Comparison of ENCODE assay signal across 17 cellular contexts in the genomic region with DNA sequence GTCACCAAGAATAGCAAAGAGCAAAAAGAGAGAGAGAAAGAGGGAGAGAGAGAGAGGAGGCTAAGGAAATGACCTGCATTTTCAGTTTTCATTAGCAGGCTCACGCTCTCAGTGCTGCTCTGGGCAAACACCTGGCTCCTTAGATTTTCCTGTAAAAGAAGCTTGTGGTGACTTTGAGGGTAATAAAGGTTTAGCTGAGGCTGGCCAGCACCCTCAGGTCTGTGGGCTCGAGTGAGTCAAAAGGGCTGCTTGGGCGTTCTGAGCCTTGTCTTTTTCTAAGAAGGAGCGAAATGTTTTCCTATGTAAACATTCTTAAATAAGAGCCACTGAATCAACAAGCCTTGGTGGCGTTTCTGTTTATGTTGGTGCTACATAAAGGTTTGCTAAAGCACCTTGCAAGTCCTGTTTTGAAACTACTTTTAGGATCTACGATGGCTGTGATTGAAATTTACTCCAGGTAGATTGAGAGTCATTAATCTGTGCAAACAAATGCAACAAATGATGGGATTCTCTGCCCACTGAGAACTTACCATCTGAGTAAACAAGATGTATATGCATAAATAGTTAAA. TPM values are rescaled to one million over a fixed set of nuclear protein-coding genes. Genes with fewer than 3 reads are reported as not detected.
DNase-seq lines count a peak whose midpoint lies in the region; ATAC-seq and TF ChIP-seq lines count a peak whose summit lies in the region.
"Had no signal": no experiment of that assay in that cellular context is flagged by ENCODE, and none has a peak within 500 bp of the region (broad histone marks: within the 10 kb centered on the region; RNA-seq: fewer than 3 reads in every experiment).

No MANE protein-coding gene starts in this region.

- H3K4me3 ChIP-seq in left lung, result no peak overlapping the region
- H3K4me3 ChIP-seq in prostate gland, result no peak overlapping the region
- H3K4me3 ChIP-seq in ascending aorta, result no peak overlapping the region
- H3K4me3 ChIP-seq: GM23248 had no signal

- 39% methylated on average over 6 of the region's 6 CpGs for WGBS in prostate gland

- no peaks in the 10 kb centered on the region for H3K4me1 ChIP-seq in left lung
- peaks cover 15% of the 10 kb centered on the region for H3K4me1 ChIP-seq in prostate gland (replicated peaks)
- no peaks in the 10 kb centered on the region for H3K4me1 ChIP-seq in ascending aorta
- H3K4me1 ChIP-seq: BE2C had no signal

- TF ChIP-seq CTCF in VCaP (conservative IDR thresholded peaks at IDR 0.05), result no peak
- no peak for TF ChIP-seq CTCF in left lung (IDR thresholded peaks at IDR 0.05)
- no peak for TF ChIP-seq CTCF in prostate gland (IDR thresholded peaks at IDR 0.05)
- TF ChIP-seq CTCF in omental fat pad (IDR thresholded peaks at IDR 0.05), result no peak
- TF ChIP-seq CTCF in ascending aorta (IDR thresholded peaks at IDR 0.05), result no peak

- peak overlapping the region; percentile 93 for H3K27ac ChIP-seq in VCaP
- peak overlapping the region in 1 of 2 donors; percentile 33 for H3K27ac ChIP-seq in left lung
- peak overlapping the region; percentile 62 to 71 for H3K27ac ChIP-seq in prostate gland
- no peak overlapping the region for H3K27ac ChIP-seq in ascending aorta
- H3K27ac ChIP-seq: GM23248 had no signal

- DNase-seq in left lung, result peak in 1 of 2 donors; percentile 40
- DNase-seq in prostate gland (ENCODE audit: low spot score), result peak; percentile 36
- DNase-seq in omental fat pad (ENCODE audit: low spot score), result no peak
- no peak for DNase-seq in NCI-H2171 treated with DMSO at 0.1 percent for 48 hours (lab: John Stamatoyannopoulos, UW)
- no peak for DNase-seq in ascending aorta (ENCODE audit: low spot score in 2 of 2)
- no peak for DNase-seq in NCI-H1417 (lab: John Stamatoyannopoulos, UW)
- DNase-seq: ACHN; BE2C; C1 segment of cervical spinal cord; CD4-positive, CD25-positive, alpha-beta regulatory T cell; CD8-positive, alpha-beta memory T cell; COR-L47; GM23248; HCEC 1CT; IMR-90 had no signal

- TF ChIP-seq POLR2A in prostate gland (IDR thresholded peaks at IDR 0.05), result no peak

- H3K9me3 ChIP-seq in left lung (peaks cover 0 to 11% of the 10 kb centered on the region in 2 donors), prostate gland (no peaks in the 10 kb centered on the region), ascending aorta (no peaks in the 10 kb centered on the region)
- H3K9me3 ChIP-seq: BE2C had no signal

- ATAC-seq in left lung (peak; percentile 94), omental fat pad (ENCODE audit: low FRiP score) (no peak)

- H3K27me3 ChIP-seq in left lung (no peaks in the 10 kb centered on the region), prostate gland (replicated peaks; ENCODE audit: insufficient read depth) (no peaks in the 10 kb centered on the region), ascending aorta (no peaks in the 10 kb centered on the region)
- H3K27me3 ChIP-seq: BE2C had no signal

- H3K36me3 ChIP-seq in left lung (no peaks in the 10 kb centered on the region), prostate gland (no peaks in the 10 kb centered on the region), ascending aorta (no peaks in the 10 kb centered on the region)
- H3K36me3 ChIP-seq: BE2C had no signal

- intact Hi-C loops in left lung (cut with DNase I), result no loop called here
- intact Hi-C loops in prostate gland (cut with DNase I), result no loop called here
- intact Hi-C loops in ascending aorta (cut with DNase I), result no loop called here

RNA-seq across cellular contexts. Expression of a gene that starts 38.8 kb away (rescaled TPM):
- total RNA-seq in left lung (under 1 TPM in 1 of 2 donors, not detected in 1; 0.06 TPM), prostate gland (10 to 100 TPM in 1 of 2 donors, 1 to 10 TPM in 1; 9.0 to 10.6 TPM), omental fat pad (1 to 10 TPM in 1 of 4 donors, under 1 TPM in 3; 0.13 to 8.8 (median 0.32) TPM), ascending aorta (0.11 TPM)
- total RNA-seq: CD4-positive, CD25-positive, alpha-beta regulatory T cell; CD8-positive, alpha-beta memory T cell; GM23248; H4; IMR-90 had no signal

Comparison
In these comparisons a context has a peak if more than half of its experiments do, and no peak if none do; other contexts are left out.
1. H3K27ac ChIP-seq: peak in VCaP (single experiment) and prostate gland (2 of 2); none in ascending aorta (0 of 2).